ENCODE assay signal across 11 cellular contexts in genomic region chr19:56108447-56109195, GRCh38. TPM values are rescaled to one million over a fixed set of nuclear protein-coding genes. Genes with fewer than 3 reads are reported as not detected.
DNase-seq lines count a peak whose midpoint lies in the region; ATAC-seq and TF ChIP-seq lines count a peak whose summit lies in the region.
"Had no signal": no experiment of that assay in that cellular context is flagged by ENCODE, and none has a peak within 500 bp of the region (broad histone marks: within the 10 kb centered on the region; RNA-seq: fewer than 3 reads in every experiment).

No MANE protein-coding gene starts in this region.

- no peak overlapping the region for H3K9ac ChIP-seq in fibroblast of lung (ENCODE audit: insufficient read depth, low read length)

- peaks cover 85% of the 10 kb centered on the region for H3K79me2 ChIP-seq in fibroblast of lung (ENCODE audit: control insufficient read depth, insufficient read depth, low read length)

- no peaks in the 10 kb centered on the region for H3K27me3 ChIP-seq in fibroblast of lung (ENCODE audit: control insufficient read depth, insufficient read depth, low read length)
- H3K27me3 ChIP-seq in transverse colon: no peaks in the 10 kb centered on the region

- H4K20me1 ChIP-seq in fibroblast of lung (ENCODE audit: control insufficient read depth, extremely low read depth, insufficient read depth, low read length): no peaks in the 10 kb centered on the region

- TF ChIP-seq POLR2A in transverse colon (IDR thresholded peaks at IDR 0.05): no peak

- TF ChIP-seq EP300 in transverse colon (IDR thresholded peaks at IDR 0.05; ENCODE audit: low read depth): no peak

- no peak overlapping the region for H3K4me3 Mint-ChIP-seq in activated CD4-positive, alpha-beta T cell treated with anti-CD3 and anti-CD28 coated beads, Interleukin-2, amount 10 ng/mL, durations not matched to agents 7 days and 5 days
- H3K4me3 Mint-ChIP-seq in natural killer cell: peak overlapping the region; percentile 52
- H3K4me3 Mint-ChIP-seq: activated T-helper 17 cell treated with anti-CD3 and anti-CD28 coated beads, Interleukin-2, amount 50 U/mL, for 72 hours had no signal

- no peak for TF ChIP-seq CTCF in fibroblast of lung (conservative IDR thresholded peaks at IDR 0.05 in 1 of 2, IDR thresholded peaks at IDR 0.05 in 1 of 2; ENCODE audit: low read depth in 1 of 2, low read length in 2 of 2)
- TF ChIP-seq CTCF in natural killer cell (IDR thresholded peaks at IDR 0.05): no peak
- TF ChIP-seq CTCF in transverse colon (IDR thresholded peaks at IDR 0.05): no peak

- in situ Hi-C loops in transverse colon (cut with MboI; ENCODE audit: low pct_ligation_motif_present in 1 of 4, low pct_unique_long_range_greater_than_20kb in 1 of 4, low sequenced_read_pairs in 3 of 4): no loop called here

- no peak overlapping the region for H2AFZ ChIP-seq in fibroblast of lung (ENCODE audit: low read length)

- ATAC-seq in natural killer cell (no peak), HG03159 (IDR thresholded peaks at IDR 0.05; ENCODE audit: unreplicated experiment) (no peak)
- ATAC-seq: activated T-helper 17 cell treated with anti-CD3 and anti-CD28 coated beads, Interleukin-2, amount 50 U/mL, for 72 hours had no signal

- H3K27ac Mint-ChIP-seq in activated CD4-positive, alpha-beta T cell treated with anti-CD3 and anti-CD28 coated beads, Interleukin-2, amount 10 ng/mL, durations not matched to agents 7 days and 5 days: peak overlapping the region; percentile 68
- peak overlapping the region; percentile 18 to 86 for H3K27ac Mint-ChIP-seq in natural killer cell
- H3K27ac Mint-ChIP-seq: activated T-helper 17 cell treated with anti-CD3 and anti-CD28 coated beads, Interleukin-2, amount 50 U/mL, for 72 hours had no signal

- H3K4me3 ChIP-seq in fibroblast of lung (replicated peaks in 1 of 4; ENCODE audit: control extremely low read depth in 1 of 4, insufficient read depth in 1 of 4, low read depth in 3 of 4, low read length in 4 of 4) (peak overlapping the region in 1 of 4 experiments; percentile 27), transverse colon (peak overlapping the region in 1 of 4 donors; percentile 21)

- H3K27ac ChIP-seq in fibroblast of lung (ENCODE audit: insufficient read depth, low read length): peak overlapping the region; percentile 32
- peak overlapping the region; percentile 84 to 92 (median 90) for H3K27ac ChIP-seq in transverse colon

- H3K9me3 ChIP-seq in fibroblast of lung (ENCODE audit: control insufficient read depth, insufficient read depth, low read depth, low read length) (no peaks in the 10 kb centered on the region), transverse colon (no peaks in the 10 kb centered on the region)

- H3K4me1 ChIP-seq in fibroblast of lung (ENCODE audit: control insufficient read depth, extremely low read depth, insufficient read depth, low read length): peaks cover 25% of the 10 kb centered on the region
- peaks cover 64 to 89% (median 82%) of the 10 kb centered on the region in 4 donors for H3K4me1 ChIP-seq in transverse colon

- no peaks in the 10 kb centered on the region for H3K9me3 Mint-ChIP-seq in activated CD4-positive, alpha-beta T cell treated with anti-CD3 and anti-CD28 coated beads, Interleukin-2, amount 10 ng/mL, durations not matched to agents 7 days and 5 days
- no peaks in the 10 kb centered on the region for H3K9me3 Mint-ChIP-seq in natural killer cell
- H3K9me3 Mint-ChIP-seq: activated T-helper 17 cell treated with anti-CD3 and anti-CD28 coated beads, Interleukin-2, amount 50 U/mL, for 72 hours had no signal

- H3K27me3 Mint-ChIP-seq in activated CD4-positive, alpha-beta T cell treated with anti-CD3 and anti-CD28 coated beads, Interleukin-2, amount 10 ng/mL, durations not matched to agents 7 days and 5 days: no peaks in the 10 kb centered on the region
- H3K27me3 Mint-ChIP-seq in natural killer cell (ENCODE audit: low read depth in 2 of 2): no peaks in the 10 kb centered on the region
- H3K27me3 Mint-ChIP-seq: activated T-helper 17 cell treated with anti-CD3 and anti-CD28 coated beads, Interleukin-2, amount 50 U/mL, for 72 hours had no signal

- peaks cover 4% of the 10 kb centered on the region for H3K36me3 ChIP-seq in fibroblast of lung (ENCODE audit: control insufficient read depth, insufficient read depth, low read length)
- no peaks in the 10 kb centered on the region for H3K36me3 ChIP-seq in transverse colon

- intact Hi-C loops in natural killer cell (cut with micrococcal nuclease) (loop anchor here (10.0 kb wide), 1 partner anchor 66 kb away; the partner anchor contains the start of gene GALP), transverse colon (cut with DNase I; ENCODE audit: low total_unique reads) (no loop called here)

- H3K4me2 ChIP-seq in fibroblast of lung (ENCODE audit: extremely low read depth, insufficient read depth, low read length): peak overlapping the region; percentile 78

- peaks cover 58% of the 10 kb centered on the region for H3K4me1 Mint-ChIP-seq in activated CD4-positive, alpha-beta T cell treated with anti-CD3 and anti-CD28 coated beads, Interleukin-2, amount 10 ng/mL, durations not matched to agents 7 days and 5 days
- peaks cover 44 to 59% of the 10 kb centered on the region in 2 donors for H3K4me1 Mint-ChIP-seq in natural killer cell

- POLR2A ChIA-PET in activated CD4-positive, alpha-beta T cell treated with anti-CD3 and anti-CD28 coated beads, Interleukin-2, amount 10 ng/mL, durations not matched to agents 7 days and 5 days (lab: Charles Lee): interaction anchor here (0.6 kb wide), 1 partner anchor 12 kb away, joined by 4 read pairs; no protein-coding TSS in a partner anchor

- DNase-seq in activated CD4-positive, alpha-beta T cell treated with anti-CD3 and anti-CD28 coated beads, Interleukin-2, amount 10 ng/mL, durations not matched to agents 7 days and 5 days: no peak
- DNase-seq in activated CD4-positive, alpha-beta T cell treated with anti-CD3 and anti-CD28 coated beads for 1 hour: no peak
- DNase-seq in fibroblast of lung (ENCODE audit: low read depth in 2 of 2) (peak in 1 of 2 donors; percentile 63), natural killer cell (no peak), transverse colon (no peak), activated gamma-delta T cell (lab: John Stamatoyannopoulos, UW) (no peak), NOMO-1 (lab: John Stamatoyannopoulos, UW; ENCODE audit: unreplicated experiment in 2 of 2) (no peak)
- DNase-seq: NK-92 treated with Interleukin-12 subunit alpha and Interleukin-12 subunit beta, amount 100 ng/mL, for 24 hours; T1000 had no signal

- 43 to 45% methylated on average over 5 to 24 of the region's 24 CpGs for WGBS in transverse colon (ENCODE audit: low coverage in 1 of 2), 2 donors

- CTCF ChIA-PET in activated CD4-positive, alpha-beta T cell treated with anti-CD3 and anti-CD28 coated beads, Interleukin-2, amount 10 ng/mL, durations not matched to agents 7 days and 5 days (lab: Charles Lee): interaction anchor here (1.1 kb wide), 1 partner anchor 42 kb away, joined by 3 read pairs; no protein-coding TSS in a partner anchor

- H3K36me3 Mint-ChIP-seq in activated CD4-positive, alpha-beta T cell treated with anti-CD3 and anti-CD28 coated beads, Interleukin-2, amount 10 ng/mL, durations not matched to agents 7 days and 5 days (ENCODE audit: low read depth): peaks cover 3% of the 10 kb centered on the region
- no peaks in the 10 kb centered on the region for H3K36me3 Mint-ChIP-seq in natural killer cell

RNA-seq across cellular contexts. Expression of gene ZNF787, which starts 12.5 kb away (rescaled TPM):
- 10 to 100 TPM; 34.3 to 35.4 TPM for total RNA-seq in activated CD4-positive, alpha-beta T cell treated with anti-CD3 and anti-CD28 coated beads, Interleukin-2, amount 10 ng/mL, durations not matched to agents 7 days and 5 days
- total RNA-seq in fibroblast of lung (28.7 and 28.8 TPM in 2 replicates), natural killer cell (10 to 100 TPM; 23.9 to 42.0 (median 36.9) TPM), transverse colon (10 to 100 TPM; 24.9 to 53.1 (median 27.4) TPM)
- polyA plus RNA-seq in fibroblast of lung: 2.6 and 2.9 TPM in 2 replicates
- polyA plus RNA-seq in fibroblast of lung (2012): 15.4 and 22.8 TPM in 2 replicates
- polyA minus RNA-seq in fibroblast of lung (ENCODE audit: low replicate concordance): 4.1 and 10.7 TPM in 2 replicates

RNA-seq across cellular contexts. Expression of gene ZNF444, which starts 32.5 kb away (rescaled TPM):
- 10 to 100 TPM; 26.5 to 34.6 TPM for total RNA-seq in activated CD4-positive, alpha-beta T cell treated with anti-CD3 and anti-CD28 coated beads, Interleukin-2, amount 10 ng/mL, durations not matched to agents 7 days and 5 days
- 12.3 and 17.5 TPM in 2 replicates for total RNA-seq in fibroblast of lung
- 6.4 and 7.4 TPM in 2 replicates for polyA plus RNA-seq in fibroblast of lung
- polyA plus RNA-seq in fibroblast of lung (2012): 12.6 and 16.1 TPM in 2 replicates
- 9.9 and 11.8 TPM in 2 replicates for polyA minus RNA-seq in fibroblast of lung (ENCODE audit: low replicate concordance)
- 10 to 100 TPM; 14.5 to 21.9 (median 16.7) TPM for total RNA-seq in natural killer cell
- total RNA-seq in transverse colon: 100 to 1,000 TPM in 1 of 4 donors, 10 to 100 TPM in 3; 20.7 to 148 (median 39.2) TPM
